In the genomic region with DNA sequence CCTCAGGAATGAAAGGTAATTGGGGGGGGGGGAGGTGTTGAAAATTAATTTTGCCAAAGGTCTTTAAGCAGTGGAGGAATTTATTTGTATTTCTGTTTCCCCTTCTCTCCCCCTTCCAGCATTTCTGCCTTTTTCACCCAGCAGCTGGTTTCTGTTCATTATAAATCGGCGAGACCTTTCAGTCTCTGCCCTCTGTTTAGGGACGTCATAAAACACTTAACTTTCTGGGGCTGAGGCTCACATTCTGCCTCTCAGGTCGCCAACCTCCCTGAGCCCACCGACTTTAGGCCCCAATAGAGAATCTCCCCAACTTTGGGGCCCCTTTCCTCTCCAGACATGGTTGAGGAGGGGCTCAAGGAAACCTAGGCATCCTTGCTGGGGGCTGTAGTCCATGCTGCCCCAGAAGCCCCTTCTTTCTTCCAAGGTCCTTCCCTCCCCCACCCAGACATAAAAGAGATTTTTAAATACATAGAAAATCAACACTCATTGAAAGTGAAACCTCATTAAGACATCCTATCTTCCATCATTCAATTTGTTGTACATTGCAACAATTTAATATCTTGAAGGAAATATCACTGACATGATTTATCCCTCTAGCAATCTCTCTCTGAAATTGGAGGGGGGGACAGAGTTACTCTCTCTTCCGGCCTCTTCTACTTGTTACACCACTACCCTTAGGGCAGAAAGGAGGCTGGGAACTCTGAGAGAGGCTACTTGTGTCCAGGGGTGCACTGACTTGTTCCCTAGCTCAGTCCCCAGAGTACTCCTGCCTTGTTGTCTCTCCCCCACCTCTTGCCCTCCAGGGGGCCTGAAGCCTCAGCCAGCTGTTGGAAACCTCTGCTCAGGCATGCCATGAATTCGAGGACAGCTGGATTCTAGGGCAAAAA, we compare ENCODE assay signal across 1 cellular context.
TF ChIP-seq lines count a peak whose summit lies in the region.

No MANE protein-coding gene starts in this region.

TF ChIP-seq in HepG2, 621 proteins besides CTCF, POLR2A, EP300 and RAD21:
- TF ChIP-seq EZH2 (conservative IDR thresholded peaks at IDR 0.05; ENCODE audit: low read depth, low read length) (peak; percentile 6; the same call in 1 of the 2 replicates), ZC3H13 (CRISPR knock-in tag; IDR thresholded peaks at IDR 0.05) (no peak)
